In the genomic region with DNA sequence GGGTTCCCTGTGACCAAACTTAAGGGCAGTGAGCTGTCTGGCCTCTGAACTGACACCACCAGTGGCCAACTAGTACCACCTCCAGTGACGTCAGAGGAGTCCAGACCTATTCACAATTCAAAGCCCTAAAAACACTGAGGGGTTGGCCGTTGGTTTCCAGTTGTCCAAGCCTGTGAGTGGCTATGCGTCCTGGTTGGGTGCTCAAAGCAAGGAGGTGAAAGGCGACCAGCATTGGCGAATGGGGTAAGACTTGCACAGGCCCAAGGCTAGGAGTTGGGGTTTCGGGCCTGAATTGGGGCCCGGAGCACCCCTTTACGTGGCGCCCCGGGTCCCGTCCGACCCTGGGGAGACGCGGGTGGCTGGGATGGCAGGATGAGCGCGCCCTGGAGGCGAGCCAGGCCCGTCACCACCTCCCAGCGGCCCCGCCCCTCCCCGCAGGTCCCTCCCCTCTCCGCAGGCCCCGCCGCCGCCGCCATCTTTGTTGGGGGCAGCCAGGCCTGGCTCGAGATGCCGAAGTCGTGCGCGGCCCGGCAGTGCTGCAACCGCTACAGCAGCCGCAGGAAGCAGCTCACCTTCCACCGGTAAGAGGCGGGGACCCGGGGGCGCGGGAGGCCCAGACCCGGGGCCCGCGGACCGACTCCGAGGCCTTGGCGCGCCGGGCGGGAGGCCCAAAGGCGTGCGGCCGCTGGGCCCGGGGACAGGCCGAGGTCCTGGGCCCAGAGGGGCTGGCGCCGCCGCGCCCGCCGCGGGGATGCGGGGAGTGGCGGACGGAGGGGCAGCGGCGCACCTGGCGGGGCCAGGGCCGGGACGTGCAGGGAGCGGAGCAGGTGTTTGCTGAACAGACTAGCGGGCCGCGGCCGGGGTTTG, we compare ENCODE assay signal across 8 cellular contexts. TPM values are rescaled to one million over a fixed set of nuclear protein-coding genes. Genes with fewer than 3 reads are reported as not detected.
A peak's percentile ranks its signal among the peaks of the same experiment; 100 is the strongest.
DNase-seq lines count a peak whose midpoint lies in the region; ATAC-seq and TF ChIP-seq lines count a peak whose summit lies in the region.

A gene with protein sequence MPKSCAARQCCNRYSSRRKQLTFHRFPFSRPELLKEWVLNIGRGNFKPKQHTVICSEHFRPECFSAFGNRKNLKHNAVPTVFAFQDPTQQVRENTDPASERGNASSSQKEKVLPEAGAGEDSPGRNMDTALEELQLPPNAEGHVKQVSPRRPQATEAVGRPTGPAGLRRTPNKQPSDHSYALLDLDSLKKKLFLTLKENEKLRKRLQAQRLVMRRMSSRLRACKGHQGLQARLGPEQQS (plus strand): TSS at position 157 of the 867 bp plus-strand sequence. CDS start 351 bp downstream, at position 508.

- H3K4me3 Mint-ChIP-seq in activated B cell treated with CpG ODN at 0.5 μM for 24 hours = peak within 1 kb of the TSS; percentile 86

- POLR2A ChIA-PET in activated B cell treated with CpG ODN at 0.5 μM for 24 hours (lab: Charles Lee) = interaction anchor here (0.6 to 2.0 kb wide), 8 partner anchors 11 to 160 kb away, joined by 3 to 11 read pairs (median 4); a partner anchor contains a TSS

- ATAC-seq in GM18502 (IDR thresholded peaks at IDR 0.05; ENCODE audit: poor library complexity, unreplicated experiment) = peak; percentile 81
- ATAC-seq in HG02970 (IDR thresholded peaks at IDR 0.05; ENCODE audit: low FRiP score, unreplicated experiment) = peak; percentile 73
- ATAC-seq in activated B cell treated with CpG ODN at 0.5 μM for 24 hours (ENCODE audit: low read depth) = peak; percentile 97

- peaks cover 33% of the 10 kb centered on the region for H3K36me3 Mint-ChIP-seq in activated B cell treated with CpG ODN at 0.5 μM for 24 hours (ENCODE audit: low read depth)

- no peaks in the 10 kb centered on the region for H3K9me3 Mint-ChIP-seq in activated B cell treated with CpG ODN at 0.5 μM for 24 hours

- peak within 1 kb of the TSS; percentile 69 to 73 for H3K4me3 ChIP-seq in cardiac fibroblast (replicated peaks in 1 of 2; ENCODE audit: low read depth in 2 of 2, low read length in 2 of 2)

- peak within 1 kb of the TSS; percentile 71 for H3K27ac Mint-ChIP-seq in activated B cell treated with CpG ODN at 0.5 μM for 24 hours

- peaks cover 32% of the 10 kb centered on the region for H3K4me1 Mint-ChIP-seq in activated B cell treated with CpG ODN at 0.5 μM for 24 hours

- DNase-seq in 8988T (peak; percentile 75), NCI-H2171 treated with DMSO at 0.1 percent for 48 hours (lab: John Stamatoyannopoulos, UW) (peak; percentile 76), activated B cell treated with CpG ODN at 0.5 μM for 24 hours (peak; percentile 83), cardiac fibroblast (ENCODE audit: low read depth in 2 of 2) (peak; percentile 90 to 92), iris pigment epithelial cell (ENCODE audit: low read depth) (peak; percentile 94)
- DNase-seq in stimulated activated CD4-positive, alpha-beta T cell treated with anti-CD3 and anti-CD28 coated beads, Interleukin-12 subunit alpha, Interleukin-12 subunit beta, amount 100 ng/mL, for 4 hours = peak; percentile 92

- no peaks in the 10 kb centered on the region for H3K27me3 Mint-ChIP-seq in activated B cell treated with CpG ODN at 0.5 μM for 24 hours

- TF ChIP-seq CTCF in activated B cell treated with CpG ODN at 0.5 μM for 24 hours (IDR thresholded peaks at IDR 0.05) (no peak), cardiac fibroblast (IDR thresholded peaks at IDR 0.05; ENCODE audit: low read depth, low read length) (no peak)

- intact Hi-C loops in activated B cell treated with CpG ODN at 0.5 μM for 24 hours (cut with micrococcal nuclease) = loop anchor here (1.0 to 5.0 kb wide), 7 partner anchors 12 to 160 kb away; a partner anchor contains a TSS

- CTCF ChIA-PET in activated B cell treated with CpG ODN at 0.5 μM for 24 hours (lab: Charles Lee) = interaction anchor here (0.9 to 1.0 kb wide), 2 partner anchors 23 to 70 kb away, joined by 3 to 4 read pairs; a partner anchor contains a TSS

RNA-seq across cellular contexts. Expression of the gene that starts here (rescaled TPM):
- total RNA-seq in activated B cell treated with CpG ODN at 0.5 μM for 24 hours = 16.2 and 21.3 TPM in 2 replicates

Comparison
In these comparisons a context has a peak if more than half of its experiments do, and no peak if none do; other contexts are left out.
1. Peak in every context shown above with its lines: DNase-seq, ATAC-seq and H3K4me3 ChIP-seq.